Comparison of ENCODE assay signal across 17 cellular contexts in the genomic region with DNA sequence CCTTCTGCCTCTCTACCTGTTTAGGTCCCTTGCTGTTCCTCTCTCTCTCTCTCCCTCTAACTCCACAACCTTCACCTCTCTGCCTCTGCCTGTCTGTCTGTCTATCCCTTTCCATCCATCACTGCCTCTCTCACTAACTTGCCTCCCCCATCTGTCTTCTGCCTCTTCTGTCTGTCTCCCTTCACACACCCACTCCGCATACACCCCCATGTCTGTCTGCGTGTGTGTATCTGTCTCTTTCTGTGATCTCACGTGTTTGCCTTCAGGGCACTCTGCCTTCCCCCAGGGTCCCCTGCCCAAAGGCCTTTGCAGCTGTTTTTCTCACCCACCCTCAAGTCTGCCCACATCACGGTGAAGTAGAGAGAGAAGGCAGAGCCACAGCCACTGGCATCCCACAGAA. TPM values are rescaled to one million over a fixed set of nuclear protein-coding genes. Genes with fewer than 3 reads are reported as not detected.
DNase-seq lines count a peak whose midpoint lies in the region; ATAC-seq, FAIRE-seq and TF ChIP-seq lines count a peak whose summit lies in the region.
"Had no signal": no experiment of that assay in that cellular context is flagged by ENCODE, and none has a peak within 500 bp of the region (broad histone marks: within the 10 kb centered on the region; RNA-seq: fewer than 3 reads in every experiment).

No MANE protein-coding gene starts in this region.

- H3K27ac ChIP-seq in HepG2 (ENCODE audit: extremely low read length, insufficient read depth, low read length) (no peak overlapping the region), right lobe of liver (no peak overlapping the region), angular gyrus (ENCODE audit: low read depth, low read length) (peak overlapping the region; percentile 26), PC-9 (no peak overlapping the region)
- H3K27ac ChIP-seq: A549, C4-2B, HL-60, KMS-11 had no signal

- no peak overlapping the region for H3K4me2 ChIP-seq in HepG2 (ENCODE audit: low read depth, low read length)
- no peak overlapping the region for H3K4me2 ChIP-seq in PC-9
- H3K4me2 ChIP-seq: A549, KMS-11 had no signal

- TF ChIP-seq RAD21 in HepG2 (CRISPR knock-in tag; IDR thresholded peaks at IDR 0.05): no peak

- DNase-seq in HepG2 (ENCODE audit: low spot score) (no peak), right lobe of liver (no peak), HuH-7.5 (ENCODE audit: low spot score) (peak; percentile 32), urothelium cell line (ENCODE audit: low spot score) (no peak), CD1c-positive myeloid dendritic cell (ENCODE audit: extremely low spot score) (no peak), PC-9 (no peak)
- DNase-seq: BE2C, Caco-2, DMS53, GF-D8 had no signal

- TF ChIP-seq CTCF in HepG2 (CRISPR knock-in tag; IDR thresholded peaks at IDR 0.05) (no peak), right lobe of liver (IDR thresholded peaks at IDR 0.05) (no peak), PC-9 (conservative IDR thresholded peaks at IDR 0.05) (no peak)

- ATAC-seq in HepG2 (no peak), right lobe of liver (no peak), HG03135 (IDR thresholded peaks at IDR 0.05; ENCODE audit: unreplicated experiment) (no peak)
- ATAC-seq: A549 had no signal

- H3K36me3 ChIP-seq in HepG2 (replicated peaks in 1 of 2; ENCODE audit: control insufficient read depth in 1 of 2, insufficient read depth in 2 of 2, low read length in 2 of 2) (no peaks in the 10 kb centered on the region), right lobe of liver (peaks cover 0 to 5% (median 0%) of the 10 kb centered on the region in 4 donors), PC-9 (ENCODE audit: low read depth) (no peaks in the 10 kb centered on the region)
- H3K36me3 ChIP-seq: BE2C had no signal

- no peak for TF ChIP-seq EP300 in HepG2 (IDR thresholded peaks at IDR 0.05; ENCODE audit: low read depth in 2 of 2, low read length in 2 of 2)
- TF ChIP-seq EP300 in HepG2 (CRISPR knock-in tag; IDR thresholded peaks at IDR 0.05; ENCODE audit: borderline replicate concordance): no peak

- H3K27me3 ChIP-seq in HepG2 (ENCODE audit: control insufficient read depth in 1 of 2, insufficient read depth in 2 of 2, low read length in 2 of 2) (no peaks in the 10 kb centered on the region), right lobe of liver (no peaks in the 10 kb centered on the region), PC-9 (ENCODE audit: insufficient read depth, low read depth) (no peaks in the 10 kb centered on the region)
- H3K27me3 ChIP-seq: BE2C had no signal

- 96% methylated on average over 4 of the region's 4 CpGs for WGBS in HepG2 (ENCODE audit: low lambda C conversion rate)
- WGBS in right lobe of liver (ENCODE audit: insufficient coverage, low coverage, low lambda C conversion rate, missing lambda C conversion rate): 83% methylated on average over 4 of the region's 4 CpGs

- FAIRE-seq in HepG2 (lab: Jason Lieb, UNC) (no peak), urothelium cell line (lab: Jason Lieb, UNC) (peak; percentile 5)
- FAIRE-seq: A549, GM19239 had no signal

- H3K9me2 ChIP-seq in PC-9 (ENCODE audit: insufficient read depth): no peaks in the 10 kb centered on the region

- no peak for TF ChIP-seq POLR2A in HepG2 (IDR thresholded peaks at IDR 0.05; ENCODE audit: insufficient read depth in 1 of 2, low read depth in 2 of 2, low read length in 2 of 2)
- TF ChIP-seq POLR2A in right lobe of liver (IDR thresholded peaks at IDR 0.05): no peak

- H3F3A ChIP-seq in PC-9 (ENCODE audit: insufficient read depth, low read depth): no peaks in the 10 kb centered on the region

- intact Hi-C loops in HepG2 (cut with micrococcal nuclease; ENCODE audit: unreplicated experiment): no loop called here
- intact Hi-C loops in right lobe of liver (cut with DNase I): loop anchor here in 1 of 2 donors (10.0 kb wide), 1 partner anchor 177 kb away; a partner anchor contains a TSS
- intact Hi-C loops in PC-9 (cut with micrococcal nuclease; ENCODE audit: unreplicated experiment): no loop called here

- H3K79me2 ChIP-seq in HepG2 (ENCODE audit: insufficient read depth, low read length) (no peaks in the 10 kb centered on the region), PC-9 (ENCODE audit: low read depth) (no peaks in the 10 kb centered on the region)

- no peaks in the 10 kb centered on the region for H3K9me3 ChIP-seq in HepG2 (ENCODE audit: low read length)
- H3K9me3 ChIP-seq in right lobe of liver: no peaks in the 10 kb centered on the region
- H3K9me3 ChIP-seq in PC-9 (ENCODE audit: insufficient read depth, low read depth): no peaks in the 10 kb centered on the region
- H3K9me3 ChIP-seq: A549, BE2C, Caco-2 had no signal

- CTCF ChIA-PET in HepG2 (lab: Yijun Ruan, JAX; ENCODE audit: low intra/inter-chr PET ratio, low total read pairs): no interaction called here
- CTCF ChIA-PET in PC-9 (lab: Charles Lee): no interaction called here

- H3K9ac ChIP-seq in HepG2 (ENCODE audit: insufficient read depth, low read depth, low read length): no peak overlapping the region
- H3K9ac ChIP-seq: KMS-11 had no signal

- H3K4me1 ChIP-seq in HepG2 (ENCODE audit: insufficient read depth, low read length) (peaks cover 13% of the 10 kb centered on the region), right lobe of liver (peaks cover 0 to 8% (median 0%) of the 10 kb centered on the region in 4 donors), PC-9 (replicated peaks; ENCODE audit: insufficient read depth) (no peaks in the 10 kb centered on the region)
- H3K4me1 ChIP-seq: BE2C, Caco-2 had no signal

- BruUV-seq in HepG2 (replicated peaks; lab: Mats Ljungman, UMichigan) (no TSS peak), PC-9 (replicated peaks; lab: Mats Ljungman, UMichigan) (no TSS peak)

- H2AFZ ChIP-seq in HepG2 (ENCODE audit: low read length) (no peak overlapping the region), PC-9 (no peak overlapping the region)

- POLR2A ChIA-PET in HepG2 (lab: Yijun Ruan, JAX) (no interaction called here), PC-9 (lab: Charles Lee; ENCODE audit: unreplicated experiment) (no interaction called here)

- no peaks in the 10 kb centered on the region for H4K20me1 ChIP-seq in HepG2 (ENCODE audit: insufficient read depth, low read length)
- H4K20me1 ChIP-seq in PC-9 (ENCODE audit: insufficient read depth): no peaks in the 10 kb centered on the region

- in situ Hi-C loops in HepG2 (cut with HindIII; ENCODE audit: extremely low pct_ligation_motif_present, low pct_unique_long_range_greater_than_20kb): no loop called here

- no peak overlapping the region for H3K4me3 ChIP-seq in HepG2 (replicated peaks in 1 of 3; ENCODE audit: insufficient read depth in 1 of 3, low read depth in 2 of 3, low read length in 3 of 3)
- no peak overlapping the region for H3K4me3 ChIP-seq in right lobe of liver
- H3K4me3 ChIP-seq in PC-9: no peak overlapping the region
- H3K4me3 ChIP-seq: A549 had no signal

RNA-seq across cellular contexts. Expression of a gene that starts 7.9 kb away (rescaled TPM):
- total RNA-seq in HepG2 (2016; rRNA removed; fragmentation: Illumina TruSeq; extraction: Trizol): 0.45 and 1.3 TPM in 2 replicates
- 0.71 and 0.79 TPM in 2 replicates for total RNA-seq in HepG2 (2016; cell fraction: cytosol; rRNA removed; fragmentation: Illumina TruSeq; extraction: Trizol; ENCODE audit: low read depth)
- 0.42 and 0.91 TPM in 2 replicates for total RNA-seq in HepG2 (2016; cell fraction: insoluble cytoplasmic fraction; rRNA removed; fragmentation: Illumina TruSeq; extraction: Trizol)
- total RNA-seq in HepG2 (2016; cell fraction: membrane; rRNA removed; fragmentation: Illumina TruSeq; extraction: Trizol): 1.1 and 1.2 TPM in 2 replicates
- total RNA-seq in HepG2 (2016; cell fraction: nucleus; rRNA removed; fragmentation: Illumina TruSeq; extraction: Trizol): 1.8 and 2.1 TPM in 2 replicates
- 4.3 and 8.4 TPM in 2 replicates for polyA plus RNA-seq in HepG2 (2011; rRNA removed)
- polyA plus RNA-seq in HepG2 (2011; cell fraction: cytosol; rRNA removed): 3.6 and 3.9 TPM in 2 replicates
- 10.4 and 14.9 TPM in 2 replicates for polyA plus RNA-seq in HepG2 (2011; cell fraction: nucleus; rRNA removed)
- 14.7 and 15.9 TPM in 2 replicates for polyA plus RNA-seq in HepG2 (2012)
- 1.8 and 2.1 TPM in 2 replicates for polyA plus RNA-seq in HepG2 (2016; cell fraction: cytosol; fragmentation: Illumina TruSeq; extraction: Trizol; ENCODE audit: low read depth)
- 1.9 and 2.5 TPM in 2 replicates for polyA plus RNA-seq in HepG2 (2016; cell fraction: insoluble cytoplasmic fraction; fragmentation: Illumina TruSeq; extraction: Trizol; ENCODE audit: low read depth)
- polyA plus RNA-seq in HepG2 (2016; cell fraction: membrane; fragmentation: Illumina TruSeq; extraction: Trizol; ENCODE audit: low read depth): 2.8 and 3.5 TPM in 2 replicates
- polyA plus RNA-seq in HepG2 (2016; cell fraction: nucleus; fragmentation: Illumina TruSeq; extraction: Trizol; ENCODE audit: insufficient read depth, low read depth): 5.0 and 7.0 TPM in 2 replicates
- polyA minus RNA-seq in HepG2 (2011; rRNA and poly(A)+ RNA removed; ENCODE audit: low replicate concordance): 0.72 and 4.8 TPM in 2 replicates
- 4.1 and 11.0 TPM in 2 replicates for polyA minus RNA-seq in HepG2 (2011; cell fraction: cytosol; rRNA and poly(A)+ RNA removed)
- polyA minus RNA-seq in HepG2 (2011; cell fraction: nucleus; rRNA and poly(A)+ RNA removed): 2.3 and 3.7 TPM in 2 replicates
- total RNA-seq in right lobe of liver: 10 to 100 TPM; 12.5 to 54.4 (median 18.6) TPM
- total RNA-seq in PC-9 (2021): 3.4 and 4.6 TPM in 2 replicates

RNA-seq across cellular contexts. Expression of a gene that starts 41.4 kb away (rescaled TPM):
- not detected in 2 replicates for total RNA-seq in HepG2 (2016; rRNA removed; fragmentation: Illumina TruSeq; extraction: Trizol)
- total RNA-seq in HepG2 (2016; cell fraction: cytosol; rRNA removed; fragmentation: Illumina TruSeq; extraction: Trizol; ENCODE audit: low read depth): not detected in 2 replicates
- not detected in 2 replicates for total RNA-seq in HepG2 (2016; cell fraction: insoluble cytoplasmic fraction; rRNA removed; fragmentation: Illumina TruSeq; extraction: Trizol)
- not detected in 2 replicates for total RNA-seq in HepG2 (2016; cell fraction: membrane; rRNA removed; fragmentation: Illumina TruSeq; extraction: Trizol)
- 0.31 TPM in 1 of 2 replicates, not detected in the other for total RNA-seq in HepG2 (2016; cell fraction: nucleus; rRNA removed; fragmentation: Illumina TruSeq; extraction: Trizol)
- polyA plus RNA-seq in HepG2 (2011; rRNA removed): 2.6 and 4.2 TPM in 2 replicates
- polyA plus RNA-seq in HepG2 (2011; cell fraction: cytosol; rRNA removed): 1.4 and 3.7 TPM in 2 replicates
- 3.4 and 4.2 TPM in 2 replicates for polyA plus RNA-seq in HepG2 (2011; cell fraction: nucleus; rRNA removed)
- 1.4 and 2.2 TPM in 2 replicates for polyA plus RNA-seq in HepG2 (2012)
- not detected in 2 replicates for polyA plus RNA-seq in HepG2 (2016; cell fraction: cytosol; fragmentation: Illumina TruSeq; extraction: Trizol; ENCODE audit: low read depth)
- polyA plus RNA-seq in HepG2 (2016; cell fraction: insoluble cytoplasmic fraction; fragmentation: Illumina TruSeq; extraction: Trizol; ENCODE audit: low read depth): not detected in 2 replicates
- not detected in 2 replicates for polyA plus RNA-seq in HepG2 (2016; cell fraction: membrane; fragmentation: Illumina TruSeq; extraction: Trizol; ENCODE audit: low read depth)
- not detected in 2 replicates for polyA plus RNA-seq in HepG2 (2016; cell fraction: nucleus; fragmentation: Illumina TruSeq; extraction: Trizol; ENCODE audit: insufficient read depth, low read depth)
- polyA minus RNA-seq in HepG2 (2011; rRNA and poly(A)+ RNA removed; ENCODE audit: low replicate concordance): 1.7 and 3.0 TPM in 2 replicates
- polyA minus RNA-seq in HepG2 (2011; cell fraction: cytosol; rRNA and poly(A)+ RNA removed): 2.6 TPM in 1 of 2 replicates, not detected in the other
- 1.4 and 2.9 TPM in 2 replicates for polyA minus RNA-seq in HepG2 (2011; cell fraction: nucleus; rRNA and poly(A)+ RNA removed)
- 100 to 1,000 TPM; 109 to 259 (median 185) TPM for total RNA-seq in right lobe of liver
- total RNA-seq in PC-9 (2021): 35.7 and 41.3 TPM in 2 replicates
- total RNA-seq: Caco-2 had no signal

RNA-seq across cellular contexts. Expression of a gene that starts 47.2 kb away (rescaled TPM):
- 40.0 and 72.3 TPM in 2 replicates for total RNA-seq in HepG2 (2016; rRNA removed; fragmentation: Illumina TruSeq; extraction: Trizol)
- 44.5 and 47.1 TPM in 2 replicates for total RNA-seq in HepG2 (2016; cell fraction: cytosol; rRNA removed; fragmentation: Illumina TruSeq; extraction: Trizol; ENCODE audit: low read depth)
- total RNA-seq in HepG2 (2016; cell fraction: insoluble cytoplasmic fraction; rRNA removed; fragmentation: Illumina TruSeq; extraction: Trizol): 32.3 and 72.1 TPM in 2 replicates
- total RNA-seq in HepG2 (2016; cell fraction: membrane; rRNA removed; fragmentation: Illumina TruSeq; extraction: Trizol): 63.3 and 69.6 TPM in 2 replicates
- total RNA-seq in HepG2 (2016; cell fraction: nucleus; rRNA removed; fragmentation: Illumina TruSeq; extraction: Trizol): 64.1 and 81.7 TPM in 2 replicates
- 87.6 and 124 TPM in 2 replicates for polyA plus RNA-seq in HepG2 (2011; rRNA removed)
- 96.8 and 105 TPM in 2 replicates for polyA plus RNA-seq in HepG2 (2011; cell fraction: cytosol; rRNA removed)
- polyA plus RNA-seq in HepG2 (2011; cell fraction: nucleus; rRNA removed): 190 and 210 TPM in 2 replicates
- 61.9 and 91.6 TPM in 2 replicates for polyA plus RNA-seq in HepG2 (2012)
- polyA plus RNA-seq in HepG2 (2016; cell fraction: cytosol; fragmentation: Illumina TruSeq; extraction: Trizol; ENCODE audit: low read depth): 41.6 and 44.0 TPM in 2 replicates
- 33.2 and 41.2 TPM in 2 replicates for polyA plus RNA-seq in HepG2 (2016; cell fraction: insoluble cytoplasmic fraction; fragmentation: Illumina TruSeq; extraction: Trizol; ENCODE audit: low read depth)
- polyA plus RNA-seq in HepG2 (2016; cell fraction: membrane; fragmentation: Illumina TruSeq; extraction: Trizol; ENCODE audit: low read depth): 58.0 and 63.5 TPM in 2 replicates
- polyA plus RNA-seq in HepG2 (2016; cell fraction: nucleus; fragmentation: Illumina TruSeq; extraction: Trizol; ENCODE audit: insufficient read depth, low read depth): 111 TPM in 2 replicates
- 1.5 and 247 TPM in 2 replicates for polyA minus RNA-seq in HepG2 (2011; rRNA and poly(A)+ RNA removed; ENCODE audit: low replicate concordance)
- 58.2 and 68.6 TPM in 2 replicates for polyA minus RNA-seq in HepG2 (2011; cell fraction: cytosol; rRNA and poly(A)+ RNA removed)
- 75.4 and 86.5 TPM in 2 replicates for polyA minus RNA-seq in HepG2 (2011; cell fraction: nucleus; rRNA and poly(A)+ RNA removed)
- total RNA-seq in right lobe of liver: 100 to 1,000 TPM in 3 of 6 experiments, 10 to 100 TPM in 3; 38.9 to 173 (median 106) TPM
- 3.2 and 4.0 TPM in 2 replicates for total RNA-seq in PC-9 (2021)

Comparison
In these comparisons a context has a peak if more than half of its experiments do, and no peak if none do; other contexts are left out.
1. RNA of a gene that starts 41.4 kb away (total RNA-seq): 109 to 259 TPM in right lobe of liver and 35.7 to 41.3 TPM in PC-9; 0.31 TPM in HepG2; every median in the first group is over 10 times any median in the second.